Comparison of ENCODE assay signal across 8 cellular contexts in the genomic region with DNA sequence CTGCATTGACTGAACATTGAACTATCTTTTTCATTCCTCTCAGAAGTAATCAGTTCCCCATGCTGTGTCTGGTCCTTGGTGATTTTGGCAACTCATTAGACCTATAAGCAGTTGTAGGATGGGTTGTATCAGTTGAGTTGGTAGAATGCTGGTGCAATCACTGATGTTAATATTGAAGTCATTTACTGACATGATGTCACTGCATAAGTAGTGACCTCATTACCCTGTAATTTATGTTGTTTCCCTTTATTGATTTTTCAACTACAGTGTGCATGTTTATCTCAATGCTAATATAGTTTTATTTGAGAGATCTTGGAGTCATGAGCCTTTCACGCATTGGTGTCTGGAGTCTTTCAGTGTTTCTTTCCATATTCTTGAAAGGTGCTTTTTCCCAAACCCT.
"Had no signal": no experiment of that assay in that cellular context is flagged by ENCODE, and none has a peak within 500 bp of the region (broad histone marks: within the 10 kb centered on the region; RNA-seq: fewer than 3 reads in every experiment).

No MANE protein-coding gene starts in this region.

- FAIRE-seq: G401.6, GM12878, GM12891, GM12892, GM18507, GM19239 had no signal

- DNase-seq: GDM1, GF-D8 had no signal

- ATAC-seq: GM12878 had no signal

- H3K4me3 ChIP-seq: GM12878 had no signal
